In the genomic region with DNA sequence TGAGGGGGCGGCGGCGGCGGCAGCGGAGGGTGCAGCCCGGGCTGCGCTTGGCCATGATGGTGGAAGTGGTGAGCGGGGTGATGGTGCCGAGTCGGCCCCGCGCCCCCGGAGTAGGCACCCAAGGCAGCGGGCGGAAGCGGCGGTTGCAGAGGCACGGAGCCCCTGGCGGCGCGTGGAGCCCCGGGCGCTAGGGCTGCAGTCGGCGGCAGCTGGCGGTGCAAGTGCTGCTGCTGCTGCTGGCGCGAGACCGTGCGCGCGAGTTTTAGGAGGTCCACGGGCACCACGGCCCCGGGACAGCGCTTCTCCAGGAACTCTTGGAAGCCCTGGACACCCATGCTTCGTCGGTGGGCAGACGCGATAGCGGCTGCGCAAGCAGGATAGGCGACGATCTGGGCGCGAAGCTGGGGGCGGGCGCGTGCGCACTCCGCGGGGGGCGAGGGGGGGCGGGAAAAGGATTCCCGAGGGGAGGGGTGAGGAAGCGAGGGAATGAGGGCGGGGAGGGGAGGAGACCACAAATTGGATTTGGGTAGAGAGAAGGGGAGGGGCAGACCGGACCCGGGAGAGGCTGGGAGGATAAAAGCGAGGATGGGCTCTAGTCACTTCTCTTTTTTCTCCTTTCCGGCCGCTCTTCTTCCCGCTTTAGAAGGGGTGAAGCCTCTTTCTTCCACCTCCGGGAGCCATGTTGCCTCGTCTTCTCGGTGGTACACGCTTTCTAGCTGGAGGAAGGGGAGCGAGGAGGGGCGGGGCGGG, we compare ENCODE assay signal across 8 cellular contexts. TPM values are rescaled to one million over a fixed set of nuclear protein-coding genes. Genes with fewer than 3 reads are reported as not detected.
DNase-seq lines count a peak whose midpoint lies in the region; ATAC-seq and TF ChIP-seq lines count a peak whose summit lies in the region.

A gene with protein sequence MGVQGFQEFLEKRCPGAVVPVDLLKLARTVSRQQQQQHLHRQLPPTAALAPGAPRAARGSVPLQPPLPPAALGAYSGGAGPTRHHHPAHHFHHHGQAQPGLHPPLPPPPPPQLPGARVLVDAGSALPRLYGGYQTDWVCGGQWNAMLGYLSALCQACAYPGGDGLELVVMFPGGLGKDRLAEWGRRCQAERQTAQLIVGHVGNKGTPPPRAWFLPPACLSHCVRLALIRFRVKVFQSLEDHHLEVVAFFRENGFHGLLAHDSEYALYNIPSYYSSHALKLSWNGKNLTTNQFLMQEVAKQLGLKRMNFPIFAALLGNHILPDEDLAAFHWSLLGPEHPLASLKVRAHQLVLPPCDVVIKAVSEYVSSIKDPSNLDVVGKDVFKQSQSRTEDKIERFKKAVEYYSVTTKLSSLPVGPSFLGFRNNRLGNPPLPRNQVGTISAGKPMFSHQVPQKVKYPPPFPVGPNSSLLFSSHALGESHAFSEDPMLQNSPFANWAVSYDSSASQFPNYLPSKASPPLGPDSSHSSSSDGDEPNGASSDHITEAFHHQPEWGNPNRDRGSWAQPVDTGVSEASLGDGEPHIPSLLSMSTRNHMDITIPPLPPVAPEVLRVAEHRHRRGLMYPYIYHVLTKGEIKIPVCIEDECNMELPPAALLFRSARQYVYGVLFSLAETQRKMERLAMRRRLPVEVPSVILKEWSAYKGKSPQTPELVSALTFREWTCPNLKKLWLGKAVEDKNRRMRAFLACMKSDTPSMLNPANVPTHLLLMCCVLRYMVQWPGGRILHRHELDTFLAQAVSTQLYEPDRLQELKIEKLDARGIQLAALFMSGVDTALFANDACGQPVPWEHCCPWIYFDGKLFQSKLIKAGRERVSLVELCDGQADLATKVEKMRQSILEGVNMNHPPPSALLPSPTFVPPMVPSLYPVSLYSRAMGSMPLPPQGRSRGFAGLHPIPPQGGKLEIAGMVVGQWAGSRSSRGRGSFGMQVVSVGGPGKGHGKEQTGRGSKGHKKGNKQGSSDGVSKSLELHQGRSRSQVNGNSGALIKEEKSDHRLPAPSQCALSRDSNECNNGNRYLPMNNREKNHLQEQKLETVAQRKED (minus strand): TSS at position 391 of the 750 bp plus-strand sequence. CDS start 56 bp downstream, at position 335.

- no peaks in the 10 kb centered on the region for H3F3A ChIP-seq in neural progenitor cell (ENCODE audit: low read depth)

- H4K20me1 ChIP-seq in neural progenitor cell (ENCODE audit: low read depth): peaks cover 18% of the 10 kb centered on the region

- peaks cover 4% of the 10 kb centered on the region for H3K27me3 Mint-ChIP-seq in neural progenitor cell (ENCODE audit: insufficient read depth, low read depth)

- intact Hi-C loops in stomach (cut with DNase I; ENCODE audit: low total_unique reads): no loop called here

- 0 to 50% (median 6%) methylated on average over 16 to 62 of the region's 70 CpGs for WGBS in stomach, 5 donors

- peak within 1 kb of the TSS; percentile 78 for H3K4me2 ChIP-seq in neural progenitor cell

- peak within 1 kb of the TSS; percentile 3 for H3K9ac ChIP-seq in neural progenitor cell

- no peaks in the 10 kb centered on the region for H3K36me3 ChIP-seq in neural progenitor cell
- no peaks in the 10 kb centered on the region for H3K36me3 ChIP-seq in stomach

- ATAC-seq in GM21825 (IDR thresholded peaks at IDR 0.05; ENCODE audit: unreplicated experiment): peak; percentile 32

- no peak for TF ChIP-seq CTCF in foreskin fibroblast (IDR thresholded peaks at IDR 0.05; ENCODE audit: low read depth, low read length)
- TF ChIP-seq CTCF in neural progenitor cell (IDR thresholded peaks at IDR 0.05): no peak
- no peak for TF ChIP-seq CTCF in stomach (IDR thresholded peaks at IDR 0.05)

- peaks cover 15% of the 10 kb centered on the region for H3K4me1 ChIP-seq in neural progenitor cell
- peaks cover 0 to 44% (median 20%) of the 10 kb centered on the region in 4 donors for H3K4me1 ChIP-seq in stomach

- H3K4me1 Mint-ChIP-seq in neural progenitor cell: peaks cover 24% of the 10 kb centered on the region

- H3K4me3 ChIP-seq in foreskin fibroblast (ENCODE audit: low read depth in 1 of 2, low read length in 2 of 2) (peak within 1 kb of the TSS; percentile 58 to 66), neural progenitor cell (peak within 1 kb of the TSS; percentile 75), stomach (peak within 1 kb of the TSS; percentile 65 to 96 (median 78))

- TF ChIP-seq EP300 in stomach (IDR thresholded peaks at IDR 0.05): no peak

- H3K36me3 Mint-ChIP-seq in neural progenitor cell: no peaks in the 10 kb centered on the region

- H3K27me3 ChIP-seq in neural progenitor cell (no peaks in the 10 kb centered on the region), stomach (no peaks in the 10 kb centered on the region)

- H2AFZ ChIP-seq in neural progenitor cell (replicated peaks): peak within 1 kb of the TSS; percentile 50

- H3K27ac ChIP-seq in neural progenitor cell (peak within 1 kb of the TSS; percentile 89), stomach (peak within 1 kb of the TSS; percentile 86 to 94 (median 87))

- peak within 1 kb of the TSS; percentile 6 for H3K27ac Mint-ChIP-seq in neural progenitor cell

- H3K9me3 ChIP-seq in neural progenitor cell (ENCODE audit: low read depth): no peaks in the 10 kb centered on the region
- no peaks in the 10 kb centered on the region for H3K9me3 ChIP-seq in stomach

- no peak for TF ChIP-seq POLR2A in stomach (IDR thresholded peaks at IDR 0.05)

- peaks cover 49% of the 10 kb centered on the region for H3K79me2 ChIP-seq in neural progenitor cell (ENCODE audit: low read depth)

- DNase-seq in DMS53 treated with DMSO at 0.1 percent for 48 hours (lab: John Stamatoyannopoulos, UW; ENCODE audit: unreplicated experiment) (peak; percentile 59), LoVo (ENCODE audit: low spot score) (peak; percentile 60), SIG-M5 (lab: John Stamatoyannopoulos, UW) (peak; percentile 25), activated gamma-delta T cell treated with Interleukin-2 at 50 U/mL for 16 hours (peak; percentile 49), foreskin fibroblast (peak; percentile 66 to 88), neural progenitor cell (ENCODE audit: low spot score) (peak; percentile 80), stomach (peak; percentile 51)

- no peaks in the 10 kb centered on the region for H3K9me3 Mint-ChIP-seq in neural progenitor cell

- peak within 1 kb of the TSS; percentile 84 for H3K4me3 Mint-ChIP-seq in neural progenitor cell

RNA-seq across cellular contexts. Expression of the gene that starts here (rescaled TPM):
- 4.6 and 5.1 TPM in 2 replicates for total RNA-seq in neural progenitor cell (ENCODE audit: low replicate concordance)
- 10 to 100 TPM in 2 of 5 donors, 1 to 10 TPM in 3; 2.6 to 23.9 (median 7.5) TPM for total RNA-seq in stomach
- 1 to 10 TPM; 1.8 to 3.6 (median 2.3) TPM for polyA plus RNA-seq in stomach

Comparison
In these comparisons a context has a peak if more than half of its experiments do, and no peak if none do; other contexts are left out.
1. Peak in every context shown above with its lines: DNase-seq, ATAC-seq, H3K4me3 ChIP-seq and H3K27ac ChIP-seq.
2. DNase-seq: peak in every context shown above with its lines; median percentile 80 in neural progenitor cell; 77 in foreskin fibroblast; 60 in LoVo; 59 in DMS53 treated with DMSO at 0.1 percent for 48 hours; 51 in stomach; 49 in activated gamma-delta T cell treated with Interleukin-2 at 50 U/mL for 16 hours; 25 in SIG-M5.